In genomic region chr15:63233667-63234419, GRCh38 we compare ENCODE assay signal across 8 cellular contexts. TPM values are rescaled to one million over a fixed set of nuclear protein-coding genes. Genes with fewer than 3 reads are reported as not detected.
A peak's percentile ranks its signal among the peaks of the same experiment; 100 is the strongest.
DNase-seq lines count a peak whose midpoint lies in the region; ATAC-seq, FAIRE-seq and TF ChIP-seq lines count a peak whose summit lies in the region.

No MANE protein-coding gene starts in this region.

- no peak overlapping the region for H3K4me3 Mint-ChIP-seq in activated CD4-positive, alpha-beta T cell treated with anti-CD3 and anti-CD28 coated beads, Interleukin-2, amount 10 ng/mL, durations not matched to agents 24 days and 14 days

- TF ChIP-seq CTCF in GM12878 (IDR thresholded peaks at IDR 0.05 in 2 of 3, conservative IDR thresholded peaks at IDR 0.05 in 1 of 3; ENCODE audit: control insufficient read depth in 2 of 3, extremely low read depth in 1 of 3, insufficient read depth in 1 of 3, low read depth in 3 of 3, low read length in 3 of 3) (no peak), right lobe of liver (IDR thresholded peaks at IDR 0.05) (no peak)

- no TSS peak for BruUV-seq in GM12878 (replicated peaks; lab: Mats Ljungman, UMichigan)

- no peaks in the 10 kb centered on the region for H3K27me3 Mint-ChIP-seq in activated CD4-positive, alpha-beta T cell treated with anti-CD3 and anti-CD28 coated beads, Interleukin-2, amount 10 ng/mL, durations not matched to agents 24 days and 14 days

- peaks cover 41% of the 10 kb centered on the region for H3K79me2 ChIP-seq in GM12878 (ENCODE audit: control insufficient read depth, insufficient read depth, low read length)

- peak overlapping the region; percentile 6; the same call in 1 of the 2 replicates for H3K27ac ChIP-seq in GM12878 (ENCODE audit: control insufficient read depth, insufficient read depth)
- peak overlapping the region; percentile 28 to 38 (median 37) for H3K27ac ChIP-seq in right lobe of liver
- peak overlapping the region; percentile 65 for H3K27ac ChIP-seq in thymus (ENCODE audit: low read depth)

- no peak for TF ChIP-seq RAD21 in GM12878 (IDR thresholded peaks at IDR 0.05; ENCODE audit: insufficient read depth, low read depth, low read length)

- SMC1A ChIA-PET in GM12878 (lab: Charles Lee; ENCODE audit: uncharacterized antibody, unreplicated experiment) = interaction anchor here (1.3 to 8.2 kb wide), 8 partner anchors 11 to 77 kb away, joined by 4 to 88 read pairs (median 8); partner anchors contain the start of gene RPS27L

- CTCF ChIA-PET in GM12878 (lab: Yijun Ruan, JAX) = interaction anchor here (1.2 to 2.4 kb wide), 2 partner anchors 16 to 42 kb away, joined by 3 to 7 read pairs; no protein-coding TSS in a partner anchor

- H3K36me3 ChIP-seq in GM12878 (ENCODE audit: control insufficient read depth in 2 of 2, insufficient read depth in 2 of 2, low read length in 1 of 2) (no peaks in the 10 kb centered on the region; a peak in 2 of 4 replicates), right lobe of liver (no peaks in the 10 kb centered on the region), thymus (ENCODE audit: control insufficient read depth, insufficient read depth) (no peaks in the 10 kb centered on the region)

- H3K27ac Mint-ChIP-seq in activated CD4-positive, alpha-beta T cell treated with anti-CD3 and anti-CD28 coated beads, Interleukin-2, amount 10 ng/mL, durations not matched to agents 24 days and 14 days = peak overlapping the region; percentile 66

- no peak for DNase-seq in activated CD4-positive, alpha-beta T cell treated with anti-CD3 and anti-CD28 coated beads, Interleukin-2, amount 10 ng/mL, durations not matched to agents 24 days and 14 days
- DNase-seq in activated CD4-positive, alpha-beta T cell treated with anti-CD3 and anti-CD28 coated beads, Interleukin-2, amount 50 U/mL, for 1 hour = no peak
- DNase-seq in GM12878 (ENCODE audit: low read depth, low spot score) = no peak
- no peak for DNase-seq in right lobe of liver
- no peak for DNase-seq in NK-92 treated with Interleukin-12 subunit alpha and Interleukin-12 subunit beta, amount 100 ng/mL, for 24 hours (lab: John Stamatoyannopoulos, UW)
- no peak for DNase-seq in H4 (ENCODE audit: low spot score)
- no peak for DNase-seq in NCI-H774 (lab: John Stamatoyannopoulos, UW)

- H3K4me1 ChIP-seq in GM12878 (ENCODE audit: control insufficient read depth, insufficient read depth, low read length) (peaks cover 26% of the 10 kb centered on the region), right lobe of liver (peaks cover 0 to 33% (median 8%) of the 10 kb centered on the region in 4 donors), thymus (ENCODE audit: control insufficient read depth, insufficient read depth, low read length) (peaks cover 10% of the 10 kb centered on the region)

- H3K9me3 ChIP-seq in GM12878 (replicated peaks; ENCODE audit: control insufficient read depth, insufficient read depth, low read length) (no peaks in the 10 kb centered on the region), right lobe of liver (no peaks in the 10 kb centered on the region), thymus (ENCODE audit: control insufficient read depth) (no peaks in the 10 kb centered on the region)

- no peak for TF ChIP-seq EP300 in GM12878 (IDR thresholded peaks at IDR 0.05; ENCODE audit: borderline replicate concordance in 1 of 2, control insufficient read depth in 1 of 2, low read depth in 2 of 2, low read length in 2 of 2)

- no peak overlapping the region for H2AFZ ChIP-seq in GM12878 (ENCODE audit: control insufficient read depth, low read depth, low read length)

- H3K9me3 Mint-ChIP-seq in activated CD4-positive, alpha-beta T cell treated with anti-CD3 and anti-CD28 coated beads, Interleukin-2, amount 10 ng/mL, durations not matched to agents 24 days and 14 days = peaks cover 7% of the 10 kb centered on the region

- ATAC-seq in GM12878 = peak; percentile 30
- ATAC-seq in right lobe of liver = peak; percentile 54 to 67 (median 57)

- peaks cover 40% of the 10 kb centered on the region for H3K36me3 Mint-ChIP-seq in activated CD4-positive, alpha-beta T cell treated with anti-CD3 and anti-CD28 coated beads, Interleukin-2, amount 10 ng/mL, durations not matched to agents 24 days and 14 days (ENCODE audit: low read depth)

- peaks cover 50% of the 10 kb centered on the region for H3K4me1 Mint-ChIP-seq in activated CD4-positive, alpha-beta T cell treated with anti-CD3 and anti-CD28 coated beads, Interleukin-2, amount 10 ng/mL, durations not matched to agents 24 days and 14 days

- RAD21 ChIA-PET in GM12878 (lab: Charles Lee; ENCODE audit: unreplicated experiment) = interaction anchor here (1.0 to 4.9 kb wide), 4 partner anchors 23 to 59 kb away, joined by 3 to 38 read pairs (median 4); no protein-coding TSS in a partner anchor

- POLR2A ChIA-PET in GM12878 (lab: Charles Lee) = interaction anchor here (0.6 to 2.5 kb wide), 3 partner anchors 16 to 109 kb away, joined by 3 to 16 read pairs (median 6); no protein-coding TSS in a partner anchor

- H3K9ac ChIP-seq in GM12878 (ENCODE audit: control insufficient read depth, insufficient read depth, low read length) = no peak overlapping the region

- in situ Hi-C loops in GM12878 (cut with MboI) = no loop called here

- peak overlapping the region; percentile 22; the same call in 1 of the 2 replicates for H3K4me2 ChIP-seq in GM12878 (ENCODE audit: control insufficient read depth, insufficient read depth)

- intact Hi-C loops in activated CD4-positive, alpha-beta T cell treated with anti-CD3 and anti-CD28 coated beads, Interleukin-2, amount 10 ng/mL, durations not matched to agents 24 days and 14 days (cut with micrococcal nuclease) = loop anchor here (2.0 kb wide), 1 partner anchor 45 kb away; the partner anchor contains the start of gene RAB8B
- intact Hi-C loops in GM12878 (cut with micrococcal nuclease; ENCODE audit: unreplicated experiment) (no loop called here), right lobe of liver (cut with DNase I) (no loop called here)

- H3K4me3 ChIP-seq in GM12878 (no peak overlapping the region), right lobe of liver (no peak overlapping the region), thymus (ENCODE audit: low read length) (no peak overlapping the region)

- H3K27me3 ChIP-seq in GM12878 (replicated peaks in 1 of 2; ENCODE audit: control insufficient read depth in 2 of 2, insufficient read depth in 2 of 2, low read length in 1 of 2) = no peaks in the 10 kb centered on the region
- H3K27me3 ChIP-seq in right lobe of liver = no peaks in the 10 kb centered on the region
- no peaks in the 10 kb centered on the region for H3K27me3 ChIP-seq in thymus (ENCODE audit: control insufficient read depth, insufficient read depth)

- no peak for FAIRE-seq in GM12878 (lab: Jason Lieb, UNC)

- 78% methylated on average over 5 of the region's 5 CpGs for WGBS in GM12878 (ENCODE audit: insufficient coverage, insufficient replicate concordance, low lambda C conversion rate, missing lambda C conversion rate)
- WGBS in right lobe of liver (ENCODE audit: insufficient coverage, low coverage, low lambda C conversion rate, missing lambda C conversion rate) = 26% methylated on average over 5 of the region's 5 CpGs
- 71% methylated on average over 5 of the region's 5 CpGs for WGBS in thymus

- TF ChIP-seq POLR2A in GM12878 (IDR thresholded peaks at IDR 0.05; ENCODE audit: low read depth, low read length) = no peak
- no peak for TF ChIP-seq POLR2A in right lobe of liver (IDR thresholded peaks at IDR 0.05)

- H4K20me1 ChIP-seq in GM12878 (ENCODE audit: control insufficient read depth, insufficient read depth) = no peaks in the 10 kb centered on the region

RNA-seq across cellular contexts. Expression of gene APH1B, which starts 43.6 kb away (rescaled TPM):
- total RNA-seq in activated CD4-positive, alpha-beta T cell treated with anti-CD3 and anti-CD28 coated beads, Interleukin-2, amount 10 ng/mL, durations not matched to agents 24 days and 14 days = 3.7 and 3.8 TPM in 2 replicates
- 26.8 and 31.2 TPM in 2 replicates for total RNA-seq in GM12878 (2013; cell fraction: nucleolus; rRNA removed)
- 8.8 and 9.8 TPM in 2 replicates for total RNA-seq in GM12878 (2014; rRNA removed)
- total RNA-seq in GM12878 (2014; rRNA removed; fragmentation: Illumina TruSeq; extraction: Trizol) = 8.8 and 9.1 TPM in 2 replicates
- total RNA-seq in GM12878 (2021) = 11.5 and 14.3 TPM in 2 replicates
- polyA plus RNA-seq in GM12878 (2011; ENCODE audit: low read depth) = 4.1 TPM
- polyA plus RNA-seq in GM12878 (2011; rRNA removed) = 5.0 and 6.1 TPM in 2 replicates
- polyA plus RNA-seq in GM12878 (2011; cell fraction: cytosol; rRNA removed) = 3.0 and 3.1 TPM in 2 replicates
- polyA plus RNA-seq in GM12878 (2011; cell fraction: nucleus; rRNA removed) = 3.8 and 5.9 TPM in 2 replicates
- polyA plus RNA-seq in GM12878 (2012) = 5.7 and 7.9 TPM in 2 replicates
- polyA plus RNA-seq in GM12878 (2014; fragmentation: Illumina TruSeq; extraction: Trizol) = 7.9 and 11.2 TPM in 2 replicates
- 10 to 100 TPM; 12.9 to 17.6 TPM for polyA plus RNA-seq in GM12878 (2014; fragmentation: Nextera tagmentation; extraction: Ambion mirVana)
- polyA plus RNA-seq in GM12878 (2014; rRNA removed) = 6.3 and 9.3 TPM in 2 replicates
- polyA plus RNA-seq in GM12878 (2016; fragmentation: Nextera tagmentation; extraction: Ambion mirVana) = 10 to 100 TPM; 14.4 to 20.8 TPM
- polyA minus RNA-seq in GM12878 (2011; rRNA and poly(A)+ RNA removed) = 2.9 and 4.4 TPM in 2 replicates
- 3.1 and 4.9 TPM in 2 replicates for polyA minus RNA-seq in GM12878 (2011; cell fraction: cytosol; rRNA and poly(A)+ RNA removed)
- 2.9 and 3.8 TPM in 2 replicates for polyA minus RNA-seq in GM12878 (2011; cell fraction: nucleus; rRNA and poly(A)+ RNA removed)
- 1 to 10 TPM; 2.2 to 7.4 (median 4.7) TPM for total RNA-seq in right lobe of liver
- polyA plus RNA-seq in thymus = 9.5 TPM
- 20.7 and 27.3 TPM in 2 replicates for total RNA-seq in H4 (2014; rRNA removed; shearing (Covaris generic))

RNA-seq across cellular contexts. Expression of gene RAB8B, which starts 44.4 kb away (rescaled TPM):
- total RNA-seq in activated CD4-positive, alpha-beta T cell treated with anti-CD3 and anti-CD28 coated beads, Interleukin-2, amount 10 ng/mL, durations not matched to agents 24 days and 14 days = 186 and 187 TPM in 2 replicates
- 40.8 and 42.3 TPM in 2 replicates for total RNA-seq in GM12878 (2013; cell fraction: nucleolus; rRNA removed)
- total RNA-seq in GM12878 (2014; rRNA removed) = 52.0 and 71.2 TPM in 2 replicates
- total RNA-seq in GM12878 (2014; rRNA removed; fragmentation: Illumina TruSeq; extraction: Trizol) = 98.5 and 104 TPM in 2 replicates
- total RNA-seq in GM12878 (2021) = 71.7 and 73.1 TPM in 2 replicates
- 23.3 TPM for polyA plus RNA-seq in GM12878 (2011; ENCODE audit: low read depth)
- 76.0 and 120 TPM in 2 replicates for polyA plus RNA-seq in GM12878 (2011; rRNA removed)
- 25.1 and 48.1 TPM in 2 replicates for polyA plus RNA-seq in GM12878 (2011; cell fraction: cytosol; rRNA removed)
- 32.8 and 39.5 TPM in 2 replicates for polyA plus RNA-seq in GM12878 (2011; cell fraction: nucleus; rRNA removed)
- 47.5 and 47.8 TPM in 2 replicates for polyA plus RNA-seq in GM12878 (2012)
- polyA plus RNA-seq in GM12878 (2014; fragmentation: Illumina TruSeq; extraction: Trizol) = 76.4 and 123 TPM in 2 replicates
- 10 to 100 TPM; 17.8 to 26.0 TPM for polyA plus RNA-seq in GM12878 (2014; fragmentation: Nextera tagmentation; extraction: Ambion mirVana)
- 49.0 and 53.4 TPM in 2 replicates for polyA plus RNA-seq in GM12878 (2014; rRNA removed)
- polyA plus RNA-seq in GM12878 (2016; fragmentation: Nextera tagmentation; extraction: Ambion mirVana) = 10 to 100 TPM; 64.0 to 66.3 TPM
- 71.1 and 79.5 TPM in 2 replicates for polyA minus RNA-seq in GM12878 (2011; rRNA and poly(A)+ RNA removed)
- polyA minus RNA-seq in GM12878 (2011; cell fraction: cytosol; rRNA and poly(A)+ RNA removed) = 107 and 133 TPM in 2 replicates
- 11.1 and 13.0 TPM in 2 replicates for polyA minus RNA-seq in GM12878 (2011; cell fraction: nucleus; rRNA and poly(A)+ RNA removed)
- total RNA-seq in right lobe of liver = 10 to 100 TPM in 4 of 6 experiments, 1 to 10 TPM in 2; 5.8 to 50.7 (median 14.3) TPM
- polyA plus RNA-seq in thymus = 28.5 TPM
- total RNA-seq in H4 (2014; rRNA removed; shearing (Covaris generic)) = 21.4 and 35.4 TPM in 2 replicates

Comparison
In these comparisons a context has a peak if more than half of its experiments do, and no peak if none do; other contexts are left out.
1. H3K27ac ChIP-seq: peak in every context shown above with its lines; median percentile 65 in thymus; 37 in right lobe of liver; 6 in GM12878.